In genomic region chr22:27747396-27748256, GRCh38 we compare ENCODE assay signal across 11 cellular contexts. TPM values are rescaled to one million over a fixed set of nuclear protein-coding genes. Genes with fewer than 3 reads are reported as not detected.
DNase-seq lines count a peak whose midpoint lies in the region; ATAC-seq and TF ChIP-seq lines count a peak whose summit lies in the region.
"Had no signal": no experiment of that assay in that cellular context is flagged by ENCODE, and none has a peak within 500 bp of the region (broad histone marks: within the 10 kb centered on the region; RNA-seq: fewer than 3 reads in every experiment).

No MANE protein-coding gene starts in this region.

- H3K4me2 ChIP-seq in GM23338: peak overlapping the region; percentile 62

- H3K27me3 ChIP-seq in GM23338 (ENCODE audit: insufficient read depth): no peaks in the 10 kb centered on the region
- peaks cover 14% of the 10 kb centered on the region for H3K27me3 ChIP-seq in cardiac muscle cell
- H3K27me3 ChIP-seq in suprapubic skin: no peaks in the 10 kb centered on the region

- POLR2A ChIA-PET in WTC11 (lab: Charles Lee): no interaction called here

- H3K36me3 Mint-ChIP-seq in GM23338 (ENCODE audit: low read depth) (peaks cover 3% of the 10 kb centered on the region; the same call in 2 of the 3 replicates), WTC11 (no peaks in the 10 kb centered on the region; the same call in 1 of the 2 replicates)

- peaks cover 58% of the 10 kb centered on the region for H3K4me1 ChIP-seq in GM23338 (ENCODE audit: insufficient read depth)
- H3K4me1 ChIP-seq in cardiac muscle cell (ENCODE audit: low read depth): peaks cover 13% of the 10 kb centered on the region
- H3K4me1 ChIP-seq in suprapubic skin: peaks cover 43% of the 10 kb centered on the region

- no peak; the same call in 2 of the 3 replicates for ATAC-seq in GM23338
- no peak; the same call in 1 of the 2 replicates for ATAC-seq in WTC11

- H3K27ac Mint-ChIP-seq in GM23338 (0 out of 2 replicates have a peak overlapping the region, but pooled peaks have one; percentile 42), WTC11 (no peak overlapping the region)

- TF ChIP-seq CTCF in GM23338 (conservative IDR thresholded peaks at IDR 0.05; ENCODE audit: low read depth in 2 of 2) (peak; percentile 70 to 73), WTC11 (IDR thresholded peaks at IDR 0.05) (peak; percentile 24; the same call in 1 of the 2 replicates), cardiac muscle cell (IDR thresholded peaks at IDR 0.05; ENCODE audit: low read depth, low read length) (peak; percentile 42), suprapubic skin (IDR thresholded peaks at IDR 0.05) (no peak)

- H3K4me3 Mint-ChIP-seq in GM23338: no peak overlapping the region
- no peak overlapping the region for H3K4me3 Mint-ChIP-seq in WTC11

- 84% methylated on average over 14 of the region's 14 CpGs for WGBS in suprapubic skin

- no peaks in the 10 kb centered on the region for H3K36me3 ChIP-seq in GM23338 (ENCODE audit: insufficient read depth)
- no peaks in the 10 kb centered on the region for H3K36me3 ChIP-seq in cardiac muscle cell
- H3K36me3 ChIP-seq in suprapubic skin: no peaks in the 10 kb centered on the region

- DNase-seq in GM23338 (ENCODE audit: low spot score) (peak; percentile 54), WTC11 (ENCODE audit: low spot score) (peak; percentile 35), cardiac muscle cell (ENCODE audit: low read depth in 1 of 2, low spot score in 1 of 2) (peak in 1 of 2 donors; percentile 66), suprapubic skin (ENCODE audit: low spot score in 2 of 2) (peak in 1 of 2 donors; percentile 62), mucosa of gallbladder (ENCODE audit: low spot score) (no peak), NCI-H1694 treated with DMSO at 0.1 percent for 48 hours (lab: John Stamatoyannopoulos, UW) (no peak)
- no peak for DNase-seq in stimulated activated CD4-positive, alpha-beta T cell treated with anti-CD3 and anti-CD28 coated beads, Interleukin-4, amount 100 ng/mL, for 1 hour
- DNase-seq in activated CD4-positive, alpha-beta T cell treated with anti-CD3 and anti-CD28 coated beads, Interleukin-2, amount 50 U/mL, for 48 hours: no peak
- DNase-seq: stimulated activated CD4-positive, alpha-beta T cell treated with anti-CD3 and anti-CD28 coated beads, Interleukin-15, amount 100 ng/mL, for 24 hours; substantia nigra had no signal

- H4K20me1 ChIP-seq in GM23338 (replicated peaks; ENCODE audit: insufficient read depth): no peaks in the 10 kb centered on the region

- no peak overlapping the region for H2AFZ ChIP-seq in GM23338

- H3K27ac ChIP-seq in GM23338 (ENCODE audit: low read depth) (no peak overlapping the region), cardiac muscle cell (no peak overlapping the region), suprapubic skin (peak overlapping the region; percentile 67)

- H3K9me2 ChIP-seq in GM23338 (ENCODE audit: insufficient read depth): no peaks in the 10 kb centered on the region

- no peak for TF ChIP-seq EP300 in suprapubic skin (IDR thresholded peaks at IDR 0.05)

- H3K9me3 ChIP-seq in cardiac muscle cell (ENCODE audit: low read depth) (no peaks in the 10 kb centered on the region), suprapubic skin (no peaks in the 10 kb centered on the region)

- H3K27me3 Mint-ChIP-seq in GM23338 (ENCODE audit: insufficient read depth, low read depth, poor library complexity): peaks cover 17% of the 10 kb centered on the region
- H3K27me3 Mint-ChIP-seq in WTC11 (ENCODE audit: low read depth): peaks cover 9% of the 10 kb centered on the region

- H3K4me3 ChIP-seq in GM23338 (no peak overlapping the region), cardiac muscle cell (no peak overlapping the region), suprapubic skin (no peak overlapping the region)
- H3K4me3 ChIP-seq: lung had no signal

- peaks cover 12% of the 10 kb centered on the region for H3F3A ChIP-seq in GM23338 (replicated peaks; ENCODE audit: low read depth)

- CTCF ChIA-PET in WTC11 (lab: Charles Lee): interaction anchor here (1.1 to 1.6 kb wide), 3 partner anchors 20 to 28 kb away, joined by 3 to 5 read pairs (median 3); no protein-coding TSS in a partner anchor

- H3K79me2 ChIP-seq in GM23338 (replicated peaks; ENCODE audit: insufficient read depth): peaks cover 30% of the 10 kb centered on the region

- H3K9me3 Mint-ChIP-seq in GM23338 (no peaks in the 10 kb centered on the region; the same call in 2 of the 3 replicates), WTC11 (no peaks in the 10 kb centered on the region)

- peaks cover 58% of the 10 kb centered on the region for H3K4me1 Mint-ChIP-seq in GM23338
- H3K4me1 Mint-ChIP-seq in WTC11: peaks cover 70% of the 10 kb centered on the region

- no peak for TF ChIP-seq POLR2A in suprapubic skin (IDR thresholded peaks at IDR 0.05)

TF ChIP-seq in GM23338, 12 proteins besides CTCF, POLR2A, EP300 and RAD21 (continues in another document):
- TF ChIP-seq ZNF114 (CRISPR knock-in tag; IDR thresholded peaks at IDR 0.05): no peak
- no peak for TF ChIP-seq POLR2AphosphoS5 (IDR thresholded peaks at IDR 0.05; ENCODE audit: low read depth)
- TF ChIP-seq REST (IDR thresholded peaks at IDR 0.05; ENCODE audit: unreplicated experiment): no peak
- TF ChIP-seq JUNB (IDR thresholded peaks at IDR 0.05; ENCODE audit: unreplicated experiment): no peak
- no peak for TF ChIP-seq STAT1 (IDR thresholded peaks at IDR 0.05; ENCODE audit: unreplicated experiment)
- TF ChIP-seq NANOG (IDR thresholded peaks at IDR 0.05; ENCODE audit: borderline replicate concordance): no peak
- TF ChIP-seq EZH2phosphoT487 (IDR thresholded peaks at IDR 0.05; ENCODE audit: unreplicated experiment): no peak

TF ChIP-seq in WTC11, 78 proteins besides CTCF, POLR2A, EP300 and RAD21 (continues in another document):
- no peak for TF ChIP-seq RELA (CRISPR knock-in tag; IDR thresholded peaks at IDR 0.05; ENCODE audit: borderline replicate concordance)
- no peak for TF ChIP-seq EMX1 (CRISPR knock-in tag; IDR thresholded peaks at IDR 0.05)
- no peak for TF ChIP-seq NR2C2 (CRISPR knock-in tag; IDR thresholded peaks at IDR 0.05)
- no peak for TF ChIP-seq ESRRA (CRISPR knock-in tag; IDR thresholded peaks at IDR 0.05; ENCODE audit: borderline replicate concordance)
- no peak for TF ChIP-seq SOX15 (CRISPR knock-in tag; IDR thresholded peaks at IDR 0.05)
- no peak for TF ChIP-seq TEAD4 (CRISPR knock-in tag; IDR thresholded peaks at IDR 0.05)
- no peak for TF ChIP-seq MAX (CRISPR knock-in tag; IDR thresholded peaks at IDR 0.05)
- no peak for TF ChIP-seq NFATC4 (CRISPR knock-in tag; IDR thresholded peaks at IDR 0.05)
- TF ChIP-seq CBFB (CRISPR knock-in tag; IDR thresholded peaks at IDR 0.05; ENCODE audit: low read depth): no peak
- TF ChIP-seq ZNF281 (CRISPR knock-in tag; IDR thresholded peaks at IDR 0.05): no peak
- TF ChIP-seq ATF6 (CRISPR knock-in tag; IDR thresholded peaks at IDR 0.05): no peak
- TF ChIP-seq SMAD4 (CRISPR knock-in tag; IDR thresholded peaks at IDR 0.05): no peak
- TF ChIP-seq ZMAT4 (CRISPR knock-in tag; IDR thresholded peaks at IDR 0.05): no peak

RNA-seq across cellular contexts. Expression of gene MN1, which starts 53.9 kb away (rescaled TPM):
- total RNA-seq in GM23338 (2014; rRNA removed; shearing (Covaris generic)): 6.8 and 7.2 TPM in 2 replicates
- 1.0 and 1.5 TPM in 2 replicates for polyA plus RNA-seq in GM23338 (2016; fragmentation: Nextera tagmentation; extraction: Ambion mirVana)
- 16.3 to 21.3 TPM (median 16.7 TPM) in 3 replicates for total RNA-seq in WTC11 (2021)
- 27.8 and 45.8 TPM in 2 replicates for total RNA-seq in cardiac muscle cell
- 7.8 and 15.7 TPM in 2 replicates for polyA plus RNA-seq in cardiac muscle cell
- 1 to 10 TPM; 1.7 to 6.5 (median 4.1) TPM for total RNA-seq in suprapubic skin
- 17.7 TPM for total RNA-seq in mucosa of gallbladder

Comparison
In these comparisons a context has a peak if more than half of its experiments do, and no peak if none do; other contexts are left out.
1. DNase-seq: peak in GM23338 (single experiment) and WTC11 (single experiment); none in mucosa of gallbladder (single experiment), stimulated activated CD4-positive, alpha-beta T cell treated with anti-CD3 and anti-CD28 coated beads, Interleukin-4, amount 100 ng/mL, for 1 hour (single experiment), NCI-H1694 treated with DMSO at 0.1 percent for 48 hours (single experiment) and activated CD4-positive, alpha-beta T cell treated with anti-CD3 and anti-CD28 coated beads, Interleukin-2, amount 50 U/mL, for 48 hours (0 of 2).
2. CTCF ChIP-seq: peak in GM23338 (2 of 2), WTC11 (single experiment) and cardiac muscle cell (single experiment); none in suprapubic skin (0 of 2).